1 cellular context compared by ENCODE assay signal in the genomic region with DNA sequence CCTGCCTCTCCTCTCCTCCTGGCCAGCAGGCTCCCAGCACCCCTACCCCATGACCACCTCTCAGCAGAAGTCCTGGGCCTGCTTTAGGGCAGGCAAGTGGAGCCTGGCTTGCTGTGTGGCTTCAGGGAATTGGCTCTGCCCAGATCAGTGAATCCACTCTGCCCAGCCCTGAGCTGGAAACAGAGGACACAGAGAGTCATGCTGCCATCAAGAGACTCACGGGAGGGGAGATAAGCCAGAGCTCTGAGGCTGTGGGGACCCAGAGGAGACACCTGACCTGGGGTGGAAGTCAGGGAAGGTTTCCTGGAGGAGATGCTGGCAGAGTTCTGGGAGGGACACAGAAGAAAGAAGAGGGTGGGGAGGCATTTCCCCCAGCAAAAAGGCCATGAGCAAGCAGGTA.
TF ChIP-seq lines count a peak whose summit lies in the region.

No MANE protein-coding gene starts in this region.

TF ChIP-seq in GM23338, 12 proteins besides CTCF, POLR2A, EP300 and RAD21 (continued from another document):
- TF ChIP-seq, protein P1, sequence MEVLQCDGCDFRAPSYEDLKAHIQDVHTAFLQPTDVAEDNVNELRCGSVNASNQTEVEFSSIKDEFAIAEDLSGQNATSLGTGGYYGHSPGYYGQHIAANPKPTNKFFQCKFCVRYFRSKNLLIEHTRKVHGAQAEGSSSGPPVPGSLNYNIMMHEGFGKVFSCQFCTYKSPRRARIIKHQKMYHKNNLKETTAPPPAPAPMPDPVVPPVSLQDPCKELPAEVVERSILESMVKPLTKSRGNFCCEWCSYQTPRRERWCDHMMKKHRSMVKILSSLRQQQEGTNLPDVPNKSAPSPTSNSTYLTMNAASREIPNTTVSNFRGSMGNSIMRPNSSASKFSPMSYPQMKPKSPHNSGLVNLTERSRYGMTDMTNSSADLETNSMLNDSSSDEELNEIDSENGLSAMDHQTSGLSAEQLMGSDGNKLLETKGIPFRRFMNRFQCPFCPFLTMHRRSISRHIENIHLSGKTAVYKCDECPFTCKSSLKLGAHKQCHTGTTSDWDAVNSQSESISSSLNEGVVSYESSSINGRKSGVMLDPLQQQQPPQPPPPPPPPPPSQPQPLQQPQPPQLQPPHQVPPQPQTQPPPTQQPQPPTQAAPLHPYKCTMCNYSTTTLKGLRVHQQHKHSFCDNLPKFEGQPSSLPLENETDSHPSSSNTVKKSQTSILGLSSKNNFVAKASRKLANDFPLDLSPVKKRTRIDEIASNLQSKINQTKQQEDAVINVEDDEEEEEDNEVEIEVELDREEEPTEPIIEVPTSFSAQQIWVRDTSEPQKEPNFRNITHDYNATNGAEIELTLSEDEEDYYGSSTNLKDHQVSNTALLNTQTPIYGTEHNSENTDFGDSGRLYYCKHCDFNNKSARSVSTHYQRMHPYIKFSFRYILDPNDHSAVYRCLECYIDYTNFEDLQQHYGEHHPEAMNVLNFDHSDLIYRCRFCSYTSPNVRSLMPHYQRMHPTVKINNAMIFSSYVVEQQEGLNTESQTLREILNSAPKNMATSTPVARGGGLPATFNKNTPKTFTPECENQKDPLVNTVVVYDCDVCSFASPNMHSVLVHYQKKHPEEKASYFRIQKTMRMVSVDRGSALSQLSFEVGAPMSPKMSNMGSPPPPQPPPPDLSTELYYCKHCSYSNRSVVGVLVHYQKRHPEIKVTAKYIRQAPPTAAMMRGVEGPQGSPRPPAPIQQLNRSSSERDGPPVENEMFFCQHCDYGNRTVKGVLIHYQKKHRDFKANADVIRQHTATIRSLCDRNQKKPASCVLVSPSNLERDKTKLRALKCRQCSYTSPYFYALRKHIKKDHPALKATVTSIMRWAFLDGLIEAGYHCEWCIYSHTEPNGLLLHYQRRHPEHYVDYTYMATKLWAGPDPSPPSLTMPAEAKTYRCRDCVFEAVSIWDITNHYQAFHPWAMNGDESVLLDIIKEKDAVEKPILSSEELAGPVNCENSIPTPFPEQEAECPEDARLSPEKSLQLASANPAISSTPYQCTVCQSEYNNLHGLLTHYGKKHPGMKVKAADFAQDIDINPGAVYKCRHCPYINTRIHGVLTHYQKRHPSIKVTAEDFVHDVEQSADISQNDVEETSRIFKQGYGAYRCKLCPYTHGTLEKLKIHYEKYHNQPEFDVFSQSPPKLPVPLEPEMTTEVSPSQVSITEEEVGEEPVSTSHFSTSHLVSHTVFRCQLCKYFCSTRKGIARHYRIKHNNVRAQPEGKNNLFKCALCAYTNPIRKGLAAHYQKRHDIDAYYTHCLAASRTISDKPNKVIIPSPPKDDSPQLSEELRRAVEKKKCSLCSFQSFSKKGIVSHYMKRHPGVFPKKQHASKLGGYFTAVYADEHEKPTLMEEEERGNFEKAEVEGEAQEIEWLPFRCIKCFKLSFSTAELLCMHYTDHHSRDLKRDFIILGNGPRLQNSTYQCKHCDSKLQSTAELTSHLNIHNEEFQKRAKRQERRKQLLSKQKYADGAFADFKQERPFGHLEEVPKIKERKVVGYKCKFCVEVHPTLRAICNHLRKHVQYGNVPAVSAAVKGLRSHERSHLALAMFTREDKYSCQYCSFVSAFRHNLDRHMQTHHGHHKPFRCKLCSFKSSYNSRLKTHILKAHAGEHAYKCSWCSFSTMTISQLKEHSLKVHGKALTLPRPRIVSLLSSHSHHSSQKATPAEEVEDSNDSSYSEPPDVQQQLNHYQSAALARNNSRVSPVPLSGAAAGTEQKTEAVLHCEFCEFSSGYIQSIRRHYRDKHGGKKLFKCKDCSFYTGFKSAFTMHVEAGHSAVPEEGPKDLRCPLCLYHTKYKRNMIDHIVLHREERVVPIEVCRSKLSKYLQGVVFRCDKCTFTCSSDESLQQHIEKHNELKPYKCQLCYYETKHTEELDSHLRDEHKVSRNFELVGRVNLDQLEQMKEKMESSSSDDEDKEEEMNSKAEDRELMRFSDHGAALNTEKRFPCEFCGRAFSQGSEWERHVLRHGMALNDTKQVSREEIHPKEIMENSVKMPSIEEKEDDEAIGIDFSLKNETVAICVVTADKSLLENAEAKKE (CRISPR knock-in tag; IDR thresholded peaks at IDR 0.05): no peak
- TF ChIP-seq CREB1 (CRISPR knock-in tag; IDR thresholded peaks at IDR 0.05; ENCODE audit: low read depth) (no peak), JUNB (IDR thresholded peaks at IDR 0.05; ENCODE audit: unreplicated experiment) (no peak), ZNF331 (CRISPR knock-in tag; IDR thresholded peaks at IDR 0.05; ENCODE audit: low read depth) (no peak)
